ENCODE assay signal across 27 cellular contexts in the genomic region with DNA sequence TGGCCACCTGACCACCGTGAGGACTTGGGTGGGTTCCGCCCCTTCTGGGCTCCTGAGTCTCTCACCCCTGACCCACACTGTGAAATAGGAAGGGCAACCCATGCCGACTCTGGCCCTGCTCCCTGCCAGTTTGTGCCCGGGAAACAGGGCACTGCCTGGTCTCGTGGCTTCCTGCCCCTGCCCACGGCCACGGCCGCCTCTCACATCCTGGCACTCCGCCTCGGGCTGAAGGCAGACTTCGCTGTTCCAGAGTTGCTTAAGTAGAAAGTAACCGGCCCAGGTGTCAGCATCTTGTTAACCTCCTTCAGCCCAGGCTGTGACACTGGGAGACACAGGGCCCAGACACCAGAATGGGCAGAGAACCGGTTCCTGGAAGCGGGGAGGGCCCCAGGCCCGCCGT.
DNase-seq lines count a peak whose midpoint lies in the region; ATAC-seq, FAIRE-seq and TF ChIP-seq lines count a peak whose summit lies in the region.
"Had no signal": no experiment of that assay in that cellular context is flagged by ENCODE, and none has a peak within 500 bp of the region (broad histone marks: within the 10 kb centered on the region; RNA-seq: fewer than 3 reads in every experiment).

No MANE protein-coding gene starts in this region.

- TF ChIP-seq RAD21 in liver (IDR thresholded peaks at IDR 0.05) = peak in 1 of 2 donors; percentile 13
- no peak for TF ChIP-seq RAD21 in HepG2 (CRISPR knock-in tag; IDR thresholded peaks at IDR 0.05)

- H3K4me3 ChIP-seq in liver (ENCODE audit: low read depth in 1 of 3, low read length in 3 of 3) = no peak overlapping the region
- H3K4me3 ChIP-seq in HepG2 (replicated peaks in 1 of 3; ENCODE audit: insufficient read depth in 1 of 3, low read depth in 2 of 3, low read length in 3 of 3) = no peak overlapping the region
- H3K4me3 ChIP-seq in right lobe of liver = no peak overlapping the region
- H3K4me3 ChIP-seq in neuronal stem cell (ENCODE audit: low read length in 2 of 2) = no peak overlapping the region
- no peak overlapping the region for H3K4me3 ChIP-seq in MM.1S (ENCODE audit: low read length)
- H3K4me3 ChIP-seq: GM23248, HAP-1, SJSA1 had no signal

- TF ChIP-seq POLR2A in HepG2 (IDR thresholded peaks at IDR 0.05; ENCODE audit: insufficient read depth in 1 of 2, low read depth in 2 of 2, low read length in 2 of 2) (no peak), right lobe of liver (IDR thresholded peaks at IDR 0.05) (no peak)

- no peak overlapping the region for H2AFZ ChIP-seq in HepG2 (ENCODE audit: low read length)
- H2AFZ ChIP-seq in neuronal stem cell (ENCODE audit: low read length) = no peak overlapping the region
- no peak overlapping the region for H2AFZ ChIP-seq in MM.1S (ENCODE audit: low read length)
- H2AFZ ChIP-seq: GM23248 had no signal

- DNase-seq in HepG2 (ENCODE audit: low spot score) (no peak), right lobe of liver (peak in 2 of 3 donors; percentile 80 to 84), neuronal stem cell (ENCODE audit: low spot score) (no peak), anterior cingulate cortex (lab: John Stamatoyannopoulos, UW) (no peak), MM.1S (no peak), kidney glomerular epithelial cell (lab: John Stamatoyannopoulos, UW) (no peak)
- DNase-seq: CD4-positive, alpha-beta memory T cell; COR-L47; DMS53; GM23248; HFFc6; Karpas-422; NCI-H1092 treated with DMSO at 0.1 percent for 48 hours; NCI-H1436 treated with DMSO at 0.1 percent for 48 hours; NCI-H187 treated with DMSO at 0.1 percent for 48 hours; NCI-H2171 treated with DMSO at 0.1 percent for 48 hours; NCI-H345; NCI-H524; NCI-H748 treated with DMSO at 0.1 percent for 48 hours; Right ventricle myocardium superior had no signal

- no peak overlapping the region for H2BK120ac ChIP-seq in neuronal stem cell (ENCODE audit: low read depth, low read length)

- H3K9ac ChIP-seq in liver (ENCODE audit: low read depth in 1 of 2, low read length in 2 of 2) (peak overlapping the region in 1 of 2 donors; percentile 50), HepG2 (ENCODE audit: insufficient read depth, low read depth, low read length) (no peak overlapping the region), neuronal stem cell (ENCODE audit: low read depth, low read length, poor library complexity) (no peak overlapping the region), MM.1S (ENCODE audit: low read length) (no peak overlapping the region)
- H3K9ac ChIP-seq: GM23248 had no signal

- in situ Hi-C loops in HepG2 (cut with HindIII; ENCODE audit: extremely low pct_ligation_motif_present, low pct_unique_long_range_greater_than_20kb) = no loop called here

- H3K4me2 ChIP-seq in HepG2 (ENCODE audit: low read depth, low read length) (no peak overlapping the region), neuronal stem cell (ENCODE audit: insufficient read depth, low read length, poor library complexity, severe bottlenecking) (no peak overlapping the region), MM.1S (ENCODE audit: low read depth, low read length) (no peak overlapping the region)

- H3K36me3 ChIP-seq in liver (ENCODE audit: control insufficient read depth in 4 of 4, insufficient read depth in 3 of 4, low read depth in 1 of 4, low read length in 3 of 4) = no peaks in the 10 kb centered on the region
- H3K36me3 ChIP-seq in HepG2 (replicated peaks in 1 of 2; ENCODE audit: control insufficient read depth in 1 of 2, insufficient read depth in 2 of 2, low read length in 2 of 2) = no peaks in the 10 kb centered on the region
- H3K36me3 ChIP-seq in right lobe of liver = no peaks in the 10 kb centered on the region
- no peaks in the 10 kb centered on the region for H3K36me3 ChIP-seq in neuronal stem cell (replicated peaks in 1 of 2; ENCODE audit: control insufficient read depth in 2 of 2, insufficient read depth in 2 of 2, low read length in 2 of 2)
- H3K36me3 ChIP-seq in MM.1S (replicated peaks; ENCODE audit: insufficient read depth, low read length) = no peaks in the 10 kb centered on the region
- H3K36me3 ChIP-seq: HAP-1, SJSA1 had no signal

- peak overlapping the region; percentile 75 for H2BK12ac ChIP-seq in neuronal stem cell (ENCODE audit: low read length)

- no peaks in the 10 kb centered on the region for H3F3A ChIP-seq in MM.1S (ENCODE audit: insufficient read depth, low read length)

- no peaks in the 10 kb centered on the region for H3K27me3 ChIP-seq in liver (ENCODE audit: control insufficient read depth in 4 of 4, insufficient read depth in 4 of 4, low read length in 3 of 4)
- H3K27me3 ChIP-seq in HepG2 (ENCODE audit: control insufficient read depth in 1 of 2, insufficient read depth in 2 of 2, low read length in 2 of 2) = peaks cover 15 to 74% of the 10 kb centered on the region in 2 experiments
- H3K27me3 ChIP-seq in right lobe of liver = no peaks in the 10 kb centered on the region
- peaks cover 0 to 51% (median 0%) of the 10 kb centered on the region in 3 experiments for H3K27me3 ChIP-seq in neuronal stem cell (ENCODE audit: control insufficient read depth in 3 of 3, insufficient read depth in 3 of 3, low read depth in 1 of 3, low read length in 3 of 3)
- H3K27me3 ChIP-seq in MM.1S (replicated peaks; ENCODE audit: insufficient read depth, low read length) = peaks cover 89% of the 10 kb centered on the region
- H3K27me3 ChIP-seq: SJSA1 had no signal

- TF ChIP-seq CTCF in liver (IDR thresholded peaks at IDR 0.05; ENCODE audit: low read depth, low read length, missing input control) (no peak), HepG2 (CRISPR knock-in tag; IDR thresholded peaks at IDR 0.05) (no peak), right lobe of liver (IDR thresholded peaks at IDR 0.05) (no peak), MM.1S (IDR thresholded peaks at IDR 0.05; ENCODE audit: low read length) (no peak)

- no peaks in the 10 kb centered on the region for H3K79me2 ChIP-seq in HepG2 (ENCODE audit: insufficient read depth, low read length)
- no peaks in the 10 kb centered on the region for H3K79me2 ChIP-seq in MM.1S (ENCODE audit: low read length)

- intact Hi-C loops in HepG2 (cut with micrococcal nuclease; ENCODE audit: unreplicated experiment) = no loop called here
- intact Hi-C loops in right lobe of liver (cut with DNase I) = no loop called here

- H3K14ac ChIP-seq in neuronal stem cell (ENCODE audit: low read length) = no peak overlapping the region

- BruUV-seq in HepG2 (replicated peaks; lab: Mats Ljungman, UMichigan) = no TSS peak

- H4K20me1 ChIP-seq in HepG2 (ENCODE audit: insufficient read depth, low read length) (no peaks in the 10 kb centered on the region), MM.1S (ENCODE audit: insufficient read depth, low read length) (no peaks in the 10 kb centered on the region)

- peak overlapping the region; percentile 54 to 82 for H3K27ac ChIP-seq in liver (ENCODE audit: low read depth in 1 of 2, low read length in 2 of 2)
- no peak overlapping the region for H3K27ac ChIP-seq in HepG2 (ENCODE audit: extremely low read length, insufficient read depth, low read length)
- H3K27ac ChIP-seq in right lobe of liver = peak overlapping the region in 2 of 3 donors; percentile 98 to 100
- H3K27ac ChIP-seq in neuronal stem cell (replicated peaks; ENCODE audit: low read length) = no peak overlapping the region
- H3K27ac ChIP-seq in MM.1S (ENCODE audit: low read length) = no peak overlapping the region
- H3K27ac ChIP-seq: GM23248, HL-60, SJSA1 had no signal

- peak overlapping the region; percentile 52 for H3K18ac ChIP-seq in neuronal stem cell (ENCODE audit: low read length)

- no peaks in the 10 kb centered on the region for H3K9me2 ChIP-seq in MM.1S (replicated peaks; ENCODE audit: insufficient read depth, low read length)

- H3K9me3 ChIP-seq in liver (ENCODE audit: control insufficient read depth in 4 of 4, low read length in 3 of 4) (no peaks in the 10 kb centered on the region), HepG2 (ENCODE audit: low read length) (no peaks in the 10 kb centered on the region), right lobe of liver (no peaks in the 10 kb centered on the region), neuronal stem cell (replicated peaks in 1 of 2; ENCODE audit: control insufficient read depth in 2 of 2, insufficient read depth in 1 of 2, low read depth in 1 of 2, low read length in 2 of 2) (no peaks in the 10 kb centered on the region), MM.1S (replicated peaks; ENCODE audit: insufficient read depth, low read length) (no peaks in the 10 kb centered on the region)
- H3K9me3 ChIP-seq: HAP-1, SJSA1 had no signal

- no peak for FAIRE-seq in HepG2 (lab: Jason Lieb, UNC)
- FAIRE-seq: GM18507, RCC 7860 had no signal

- peak overlapping the region; percentile 33 for H2BK15ac ChIP-seq in neuronal stem cell (ENCODE audit: low read length)

- H3K23ac ChIP-seq in neuronal stem cell (ENCODE audit: low read depth, low read length, poor library complexity) = peak overlapping the region; percentile 80

- H4K91ac ChIP-seq in neuronal stem cell (ENCODE audit: low read depth, low read length, poor library complexity) = no peak overlapping the region

- H3K4ac ChIP-seq in neuronal stem cell (ENCODE audit: low read length) = no peak overlapping the region

- TF ChIP-seq EP300 in HepG2 (IDR thresholded peaks at IDR 0.05; ENCODE audit: low read depth in 2 of 2, low read length in 2 of 2) = no peak
- no peak for TF ChIP-seq EP300 in HepG2 (CRISPR knock-in tag; IDR thresholded peaks at IDR 0.05; ENCODE audit: borderline replicate concordance)

- POLR2A ChIA-PET in HepG2 (lab: Yijun Ruan, JAX) = interaction anchor here (1.3 kb wide), 1 partner anchor 95 kb away, joined by 4 read pairs; no protein-coding TSS in a partner anchor

- CTCF ChIA-PET in HepG2 (lab: Yijun Ruan, JAX; ENCODE audit: low intra/inter-chr PET ratio, low total read pairs) = no interaction called here

- H4K8ac ChIP-seq in neuronal stem cell (ENCODE audit: low read depth, low read length) = peak overlapping the region; percentile 65

- H3K4me1 ChIP-seq in liver (ENCODE audit: control insufficient read depth in 4 of 4, insufficient read depth in 4 of 4, low read length in 3 of 4) (peaks cover 20 to 45% (median 40%) of the 10 kb centered on the region in 4 donors), HepG2 (ENCODE audit: insufficient read depth, low read length) (peaks cover 14% of the 10 kb centered on the region), right lobe of liver (peaks cover 0 to 55% (median 22%) of the 10 kb centered on the region in 4 donors), neuronal stem cell (ENCODE audit: control insufficient read depth in 2 of 2, insufficient read depth in 1 of 2, low read depth in 1 of 2, low read length in 2 of 2) (peaks cover 2 to 4% of the 10 kb centered on the region in 2 donors), MM.1S (ENCODE audit: low read length) (no peaks in the 10 kb centered on the region)
- H3K4me1 ChIP-seq: HAP-1, SJSA1 had no signal

- peak overlapping the region; percentile 19 for H2AK5ac ChIP-seq in neuronal stem cell (ENCODE audit: low read depth, low read length)

- WGBS in liver = 44% methylated on average over 16 of the region's 16 CpGs
- WGBS in HepG2 (ENCODE audit: low lambda C conversion rate) = 38% methylated on average over 4 of the region's 16 CpGs
- 20% methylated on average over 11 of the region's 16 CpGs for WGBS in right lobe of liver (ENCODE audit: insufficient coverage, low coverage, low lambda C conversion rate, missing lambda C conversion rate)
- no CpG with 5 or more reads among the region's 16 CpGs for WGBS in neuronal stem cell (ENCODE audit: extremely low coverage in 2 of 2, insufficient read length in 2 of 2, insufficient replicate concordance in 1 of 2), 2 donors

- ATAC-seq in HepG2 (no peak), right lobe of liver (peak; percentile 10 to 42 (median 22)), HG03457 (IDR thresholded peaks at IDR 0.05; ENCODE audit: unreplicated experiment) (no peak)

- peaks cover 3% of the 10 kb centered on the region for H3K79me1 ChIP-seq in neuronal stem cell (ENCODE audit: low read depth, low read length)

- H2BK5ac ChIP-seq in neuronal stem cell (ENCODE audit: low read length) = peak overlapping the region; percentile 39

Comparison
In these comparisons a context has a peak if more than half of its experiments do, and no peak if none do; other contexts are left out.
1. H3K27ac ChIP-seq: peak in liver (2 of 2) and right lobe of liver (2 of 3); none in HepG2 (single experiment), neuronal stem cell (single experiment) and MM.1S (single experiment).
2. ATAC-seq: peak in right lobe of liver (4 of 4); none in HepG2 (single experiment) and HG03457 (single experiment).
3. DNase-seq: peak in right lobe of liver (2 of 3); none in HepG2 (single experiment), neuronal stem cell (single experiment), anterior cingulate cortex (0 of 58), MM.1S (single experiment) and kidney glomerular epithelial cell (single experiment).